ENCODE assay signal across 8 cellular contexts in genomic region chr7:12210179-12211053, GRCh38. TPM values are rescaled to one million over a fixed set of nuclear protein-coding genes. Genes with fewer than 3 reads are reported as not detected.
DNase-seq lines count a peak whose midpoint lies in the region; ATAC-seq and TF ChIP-seq lines count a peak whose summit lies in the region.

No MANE protein-coding gene starts in this region.

- no peak overlapping the region for H3K14ac ChIP-seq in H9 (ENCODE audit: insufficient read depth, low read length)

- peak; percentile 37 for ATAC-seq in activated CD8-positive, alpha-beta memory T cell treated with anti-CD3 and anti-CD28 coated beads, Interleukin-2, amount 10 ng/mL, durations not matched to agents 7 days and 5 days
- ATAC-seq in sciatic nerve: peak; percentile 68

- peaks cover 13% of the 10 kb centered on the region for H3K27me3 Mint-ChIP-seq in activated CD8-positive, alpha-beta memory T cell treated with anti-CD3 and anti-CD28 coated beads, Interleukin-2, amount 10 ng/mL, durations not matched to agents 7 days and 5 days
- H3K27me3 Mint-ChIP-seq in H9 (ENCODE audit: low read depth): peaks cover 7% of the 10 kb centered on the region
- H3K27me3 Mint-ChIP-seq in activated naive CD8-positive, alpha-beta T cell: no peaks in the 10 kb centered on the region

- no peak overlapping the region for H2BK20ac ChIP-seq in H9 (ENCODE audit: low read depth, low read length, poor library complexity, severe bottlenecking)

- no peak overlapping the region for H3K23ac ChIP-seq in H9 (ENCODE audit: insufficient read length, low read depth, low read length)

- no peaks in the 10 kb centered on the region for H3K79me1 ChIP-seq in H9 (ENCODE audit: insufficient read depth, low read depth, low read length, poor library complexity, severe bottlenecking)

- H2BK5ac ChIP-seq in H9 (ENCODE audit: insufficient read length, low read length): no peak overlapping the region

- no peaks in the 10 kb centered on the region for H3K9me3 ChIP-seq in H9 (ENCODE audit: control insufficient read depth, low read depth, low read length)
- H3K9me3 ChIP-seq in hepatocyte (ENCODE audit: low read depth): no peaks in the 10 kb centered on the region

- H3K4me1 ChIP-seq in H9 (ENCODE audit: insufficient read depth, low read length): peaks cover 3% of the 10 kb centered on the region; the same call in 1 of the 2 replicates
- peaks cover 5% of the 10 kb centered on the region for H3K4me1 ChIP-seq in hepatocyte (ENCODE audit: insufficient read depth)

- H3K27me3 ChIP-seq in H9 (ENCODE audit: insufficient read depth, low read length) (no peaks in the 10 kb centered on the region), hepatocyte (no peaks in the 10 kb centered on the region)

- H4K5ac ChIP-seq in H9 (ENCODE audit: insufficient read length, low read depth, low read length): no peak overlapping the region

- H3K36me3 ChIP-seq in hepatocyte (replicated peaks; ENCODE audit: insufficient read depth, low read depth): no peaks in the 10 kb centered on the region

- H3K56ac ChIP-seq in H9 (ENCODE audit: insufficient read length, low read depth, low read length): no peak overlapping the region

- no peaks in the 10 kb centered on the region for H3K9me2 ChIP-seq in hepatocyte (replicated peaks; ENCODE audit: insufficient read depth)

- peaks cover 32% of the 10 kb centered on the region for H3K4me1 Mint-ChIP-seq in activated CD8-positive, alpha-beta memory T cell treated with anti-CD3 and anti-CD28 coated beads, Interleukin-2, amount 10 ng/mL, durations not matched to agents 7 days and 5 days
- H3K4me1 Mint-ChIP-seq in H9: peaks cover 22 to 35% of the 10 kb centered on the region in 2 experiments
- peaks cover 42% of the 10 kb centered on the region for H3K4me1 Mint-ChIP-seq in activated naive CD8-positive, alpha-beta T cell (ENCODE audit: low read depth)

- H4K20me1 ChIP-seq in H9 (ENCODE audit: control insufficient read depth, insufficient read depth, insufficient read length) (no peaks in the 10 kb centered on the region), hepatocyte (ENCODE audit: insufficient read depth, poor library complexity, severe bottlenecking) (no peaks in the 10 kb centered on the region)

- no peak overlapping the region for H2BK12ac ChIP-seq in H9 (ENCODE audit: insufficient read length, low read depth, low read length)

- H3K9me3 Mint-ChIP-seq in activated CD8-positive, alpha-beta memory T cell treated with anti-CD3 and anti-CD28 coated beads, Interleukin-2, amount 10 ng/mL, durations not matched to agents 7 days and 5 days (ENCODE audit: low read depth): no peaks in the 10 kb centered on the region
- H3K9me3 Mint-ChIP-seq in H9: no peaks in the 10 kb centered on the region; a peak in 1 of 5 replicates
- H3K9me3 Mint-ChIP-seq in activated naive CD8-positive, alpha-beta T cell (ENCODE audit: low read depth): no peaks in the 10 kb centered on the region

- H3K27ac Mint-ChIP-seq in activated CD8-positive, alpha-beta memory T cell treated with anti-CD3 and anti-CD28 coated beads, Interleukin-2, amount 10 ng/mL, durations not matched to agents 7 days and 5 days: peak overlapping the region; percentile 98
- peak overlapping the region; percentile 71 to 89 (median 74); a peak in 6 of 7 replicates for H3K27ac Mint-ChIP-seq in H9
- peak overlapping the region; percentile 97 for H3K27ac Mint-ChIP-seq in activated naive CD8-positive, alpha-beta T cell

- no peak overlapping the region for H4K8ac ChIP-seq in H9 (replicated peaks; ENCODE audit: insufficient read length, low read depth, low read length)

- H3K27ac ChIP-seq in H9 (ENCODE audit: insufficient read length, low read depth, low read length): no peak overlapping the region
- H3K27ac ChIP-seq in hepatocyte: peak overlapping the region; percentile 97

- H4K91ac ChIP-seq in H9 (ENCODE audit: insufficient read length, low read depth, low read length): no peak overlapping the region

- H3K4me3 ChIP-seq in LNCaP clone FGC (ENCODE audit: low read depth, low read length): peak overlapping the region; percentile 69
- H3K4me3 ChIP-seq in hepatocyte: peak overlapping the region; percentile 63

- H3K18ac ChIP-seq in H9 (ENCODE audit: insufficient read length, low read depth, low read length): peak overlapping the region; percentile 15

- CTCF ChIA-PET in activated CD8-positive, alpha-beta memory T cell treated with anti-CD3 and anti-CD28 coated beads, Interleukin-2, amount 10 ng/mL, durations not matched to agents 7 days and 5 days (lab: Charles Lee): interaction anchor here (0.5 to 2.3 kb wide), 5 partner anchors 9 to 181 kb away, joined by 3 to 7 read pairs (median 3); no protein-coding TSS in a partner anchor

- peaks cover 8% of the 10 kb centered on the region for H3K36me3 Mint-ChIP-seq in activated CD8-positive, alpha-beta memory T cell treated with anti-CD3 and anti-CD28 coated beads, Interleukin-2, amount 10 ng/mL, durations not matched to agents 7 days and 5 days
- peaks cover 0 to 15% (median 0%) of the 10 kb centered on the region in 3 experiments; a peak in 5 of 7 replicates for H3K36me3 Mint-ChIP-seq in H9 (ENCODE audit: insufficient read depth in 1 of 3, low read depth in 3 of 3)
- peaks cover 7% of the 10 kb centered on the region for H3K36me3 Mint-ChIP-seq in activated naive CD8-positive, alpha-beta T cell

- H3T11ph ChIP-seq in H9 (ENCODE audit: low read length): no peak overlapping the region

- H2AK5ac ChIP-seq in H9 (ENCODE audit: insufficient read length, low read length): no peak overlapping the region

- H2AFZ ChIP-seq in H9 (ENCODE audit: low read length) (peak overlapping the region; percentile 48), hepatocyte (peak overlapping the region; percentile 97)

- no CpG with 5 or more reads among the region's 26 CpGs for WGBS in H9 (ENCODE audit: extremely low coverage, insufficient read length, low lambda C conversion rate)
- 3% methylated on average over 26 of the region's 26 CpGs for WGBS in hepatocyte (ENCODE audit: low lambda C conversion rate, missing lambda C conversion rate)

- H2BK120ac ChIP-seq in H9 (ENCODE audit: low read depth, low read length, poor library complexity, severe bottlenecking): no peak overlapping the region

- no peak overlapping the region for H3K4ac ChIP-seq in H9 (ENCODE audit: low read depth, low read length)

- peak; percentile 62 for DNase-seq in activated CD8-positive, alpha-beta memory T cell treated with anti-CD3 and anti-CD28 coated beads, Interleukin-2, amount 10 ng/mL, durations not matched to agents 7 days and 5 days
- DNase-seq in activated CD8-positive, alpha-beta memory T cell treated with anti-CD3 and anti-CD28 coated beads for 24 hours: no peak
- DNase-seq in H9 (no peak), LNCaP clone FGC (ENCODE audit: low read depth) (no peak), hepatocyte (ENCODE audit: low spot score) (peak; percentile 68), sciatic nerve (ENCODE audit: low spot score) (peak; percentile 59), cerebellar cortex (ENCODE audit: low spot score) (no peak)

- intact Hi-C loops in sciatic nerve (cut with DNase I): no loop called here

- H3K23me2 ChIP-seq in H9 (ENCODE audit: insufficient read length, low read depth, low read length, poor library complexity, severe bottlenecking): peaks cover 15% of the 10 kb centered on the region

- peak overlapping the region; percentile 66 for H3K9ac ChIP-seq in H9 (ENCODE audit: extremely low read depth, insufficient read length, low read length)

- H2BK15ac ChIP-seq in H9 (ENCODE audit: low read depth, low read length): no peak overlapping the region

- H3K79me2 ChIP-seq in H9 (ENCODE audit: insufficient read depth, low read length) (peaks cover 3% of the 10 kb centered on the region; the same call in 1 of the 2 replicates), hepatocyte (peaks cover 37% of the 10 kb centered on the region)

- H3K4me2 ChIP-seq in H9 (ENCODE audit: insufficient read depth, insufficient read length, low read length): peak overlapping the region; percentile 83
- H3K4me2 ChIP-seq in hepatocyte: peak overlapping the region; percentile 73

- peak overlapping the region; percentile 93 for H3K4me3 Mint-ChIP-seq in activated CD8-positive, alpha-beta memory T cell treated with anti-CD3 and anti-CD28 coated beads, Interleukin-2, amount 10 ng/mL, durations not matched to agents 7 days and 5 days
- H3K4me3 Mint-ChIP-seq in H9: peak overlapping the region; percentile 79 to 92
- peak overlapping the region; percentile 97 for H3K4me3 Mint-ChIP-seq in activated naive CD8-positive, alpha-beta T cell

- TF ChIP-seq CTCF in H9 (conservative IDR thresholded peaks at IDR 0.05): no peak
- no peak for TF ChIP-seq CTCF in LNCaP clone FGC (IDR thresholded peaks at IDR 0.05; ENCODE audit: control insufficient read depth, extremely low read depth, insufficient read depth)
- TF ChIP-seq CTCF in hepatocyte (IDR thresholded peaks at IDR 0.05; ENCODE audit: poor library complexity): no peak

RNA-seq across cellular contexts. Expression of gene TMEM106B, which starts 0.7 kb away (rescaled TPM):
- total RNA-seq in activated CD8-positive, alpha-beta memory T cell treated with anti-CD3 and anti-CD28 coated beads, Interleukin-2, amount 10 ng/mL, durations not matched to agents 7 days and 5 days: 10 to 100 TPM; 23.0 to 23.2 TPM
- total RNA-seq in H9 (2021) (28.4 and 32.6 TPM in 2 replicates), hepatocyte (118 and 133 TPM in 2 replicates), sciatic nerve (54.0 TPM)
- 37.5 and 39.5 TPM in 2 replicates for polyA plus RNA-seq in hepatocyte

Comparison
In these comparisons a context has a peak if more than half of its experiments do, and no peak if none do; other contexts are left out.
1. DNase-seq: peak in activated CD8-positive, alpha-beta memory T cell treated with anti-CD3 and anti-CD28 coated beads, Interleukin-2, amount 10 ng/mL, durations not matched to agents 7 days and 5 days (single experiment), hepatocyte (single experiment) and sciatic nerve (single experiment); none in activated CD8-positive, alpha-beta memory T cell treated with anti-CD3 and anti-CD28 coated beads for 24 hours (single experiment), H9 (single experiment), LNCaP clone FGC (single experiment) and cerebellar cortex (single experiment).
2. Peak in every context shown above with its lines, with median percentiles within 50 percentile points of each other: H3K27ac Mint-ChIP-seq and H3K4me3 Mint-ChIP-seq.